ENCODE assay signal across 28 cellular contexts in the genomic region with DNA sequence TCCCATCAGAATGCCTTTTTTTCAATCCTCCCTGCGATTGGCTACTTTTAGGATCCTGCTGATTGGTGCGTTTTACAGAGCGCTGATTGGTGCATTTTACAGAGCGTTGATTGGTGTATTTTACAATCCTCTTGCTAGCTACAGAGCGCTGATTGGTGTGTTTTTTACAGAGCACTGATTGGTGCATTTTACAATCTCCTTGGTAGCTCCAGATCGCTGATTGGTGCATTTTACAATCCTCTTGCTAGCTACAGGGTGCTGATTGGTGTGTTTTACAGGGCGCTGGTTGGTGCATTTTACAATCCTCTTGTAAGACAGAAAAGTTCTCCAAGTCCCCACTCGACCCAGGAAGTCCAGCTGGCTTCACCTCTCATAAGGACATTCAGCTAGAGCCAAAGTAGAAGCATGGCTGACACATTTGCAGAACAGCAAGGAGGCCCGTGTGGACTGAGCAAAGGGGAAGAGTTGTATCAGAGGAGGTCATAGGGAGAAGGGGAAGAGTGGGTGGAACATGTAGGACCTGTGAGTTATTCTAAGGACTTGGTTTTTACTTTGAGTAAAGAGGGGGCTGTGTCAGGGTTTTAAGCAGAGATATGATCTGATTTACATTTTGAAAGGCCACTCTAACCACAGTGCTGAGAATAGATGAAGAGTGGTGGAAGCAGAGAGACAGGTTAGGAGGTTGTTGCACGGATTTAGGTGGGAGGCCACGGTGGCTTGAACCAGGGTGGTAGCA. TPM values are rescaled to one million over a fixed set of nuclear protein-coding genes. Genes with fewer than 3 reads are reported as not detected.
A peak's percentile ranks its signal among the peaks of the same experiment; 100 is the strongest.
DNase-seq lines count a peak whose midpoint lies in the region; ATAC-seq, FAIRE-seq and TF ChIP-seq lines count a peak whose summit lies in the region.
"Had no signal": no experiment of that assay in that cellular context is flagged by ENCODE, and none has a peak within 500 bp of the region (broad histone marks: within the 10 kb centered on the region; RNA-seq: fewer than 3 reads in every experiment).

No MANE protein-coding gene starts in this region.

- H3K4me1 Mint-ChIP-seq in activated naive CD8-positive, alpha-beta T cell treated with anti-CD3 and anti-CD28 coated beads, Interleukin-2, amount 50 U/mL, for 24 hours = peaks cover 36% of the 10 kb centered on the region
- peaks cover 16% of the 10 kb centered on the region for H3K4me1 Mint-ChIP-seq in activated naive CD8-positive, alpha-beta T cell treated with anti-CD3 and anti-CD28 coated beads for 36 hours
- H3K4me1 Mint-ChIP-seq in osteocyte (ENCODE audit: unreplicated experiment) = peaks cover 12% of the 10 kb centered on the region

- H3F3A ChIP-seq in OCI-LY1 (ENCODE audit: insufficient read depth, low read length) = no peaks in the 10 kb centered on the region

- no peak for TF ChIP-seq POLR2A in H54 (IDR thresholded peaks at IDR 0.05; ENCODE audit: low read depth, low read length)

- no peaks in the 10 kb centered on the region for H3K27me3 ChIP-seq in OCI-LY1 (ENCODE audit: insufficient read depth, low read length)
- H3K27me3 ChIP-seq: dorsolateral prefrontal cortex, gastroesophageal sphincter, transverse colon had no signal

- H3K27ac ChIP-seq in OCI-LY1 (ENCODE audit: low read depth, low read length, poor library complexity, severe bottlenecking) = peak overlapping the region; percentile 83
- H3K27ac ChIP-seq: dorsolateral prefrontal cortex, gastroesophageal sphincter, KMS-11, psoas muscle, RWPE1, transverse colon had no signal

- peaks cover 9% of the 10 kb centered on the region for H3K9me3 Mint-ChIP-seq in activated naive CD8-positive, alpha-beta T cell treated with anti-CD3 and anti-CD28 coated beads, Interleukin-2, amount 50 U/mL, for 24 hours
- H3K9me3 Mint-ChIP-seq in activated naive CD8-positive, alpha-beta T cell treated with anti-CD3 and anti-CD28 coated beads for 36 hours = peaks cover 10% of the 10 kb centered on the region
- no peaks in the 10 kb centered on the region for H3K9me3 Mint-ChIP-seq in osteocyte (ENCODE audit: unreplicated experiment)
- H3K9me3 Mint-ChIP-seq: immature natural killer cell had no signal

- peak overlapping the region; percentile 22; the same call in 1 of the 2 replicates for H3K4me2 ChIP-seq in OCI-LY1 (ENCODE audit: low read length)
- H3K4me2 ChIP-seq: GM23338, KMS-11 had no signal

- TF ChIP-seq CTCF in OCI-LY1 (IDR thresholded peaks at IDR 0.05; ENCODE audit: low read length) (no peak), osteocyte (IDR thresholded peaks at IDR 0.05) (no peak)

- peaks cover 3% of the 10 kb centered on the region; the same call in 1 of the 2 replicates for H3K79me2 ChIP-seq in OCI-LY1 (ENCODE audit: insufficient read depth, low read length)

- no peak for FAIRE-seq in H54 (lab: Jason Lieb, UNC)
- FAIRE-seq: G401.6, TTC549 had no signal

- H4K20me1 ChIP-seq in OCI-LY1 (ENCODE audit: insufficient read depth, low read length) = no peaks in the 10 kb centered on the region

- no peaks in the 10 kb centered on the region for H3K27me3 Mint-ChIP-seq in activated naive CD8-positive, alpha-beta T cell treated with anti-CD3 and anti-CD28 coated beads, Interleukin-2, amount 50 U/mL, for 24 hours
- no peaks in the 10 kb centered on the region for H3K27me3 Mint-ChIP-seq in activated naive CD8-positive, alpha-beta T cell treated with anti-CD3 and anti-CD28 coated beads for 36 hours
- H3K27me3 Mint-ChIP-seq in osteocyte (ENCODE audit: unreplicated experiment) = no peaks in the 10 kb centered on the region
- H3K27me3 Mint-ChIP-seq: activated CD4-positive, alpha-beta memory T cell treated with anti-CD3 and anti-CD28 coated beads, Interleukin-2, amount 10 ng/mL, durations not matched to agents 7 days and 5 days had no signal

- peaks cover 69% of the 10 kb centered on the region for H3K4me1 ChIP-seq in OCI-LY1 (ENCODE audit: insufficient read depth, low read length, severe bottlenecking)

- intact Hi-C loops in cardiac septum (cut with DNase I) = no loop called here

- no peak overlapping the region; the same call in 1 of the 2 replicates for H3K9ac ChIP-seq in OCI-LY1 (ENCODE audit: low read length)
- H3K9ac ChIP-seq: KMS-11 had no signal

- H3K36me3 Mint-ChIP-seq in activated naive CD8-positive, alpha-beta T cell treated with anti-CD3 and anti-CD28 coated beads, Interleukin-2, amount 50 U/mL, for 24 hours (ENCODE audit: low read depth) = peaks cover 17% of the 10 kb centered on the region
- H3K36me3 Mint-ChIP-seq in activated naive CD8-positive, alpha-beta T cell treated with anti-CD3 and anti-CD28 coated beads for 36 hours = peaks cover 22% of the 10 kb centered on the region
- H3K36me3 Mint-ChIP-seq in osteocyte (ENCODE audit: unreplicated experiment) = peaks cover 10% of the 10 kb centered on the region

- no peak overlapping the region for H2AFZ ChIP-seq in OCI-LY1 (ENCODE audit: low read length)
- H2AFZ ChIP-seq: GM23338 had no signal

- no peak overlapping the region for H3K4me3 ChIP-seq in OCI-LY1 (ENCODE audit: low read depth, low read length, poor library complexity, severe bottlenecking)
- H3K4me3 ChIP-seq: gastroesophageal sphincter, GM23338, psoas muscle, transverse colon had no signal

- peaks cover 26% of the 10 kb centered on the region for H3K36me3 ChIP-seq in OCI-LY1 (ENCODE audit: insufficient read depth, low read length)
- H3K36me3 ChIP-seq: transverse colon had no signal

- H3K4me3 Mint-ChIP-seq in activated naive CD8-positive, alpha-beta T cell treated with anti-CD3 and anti-CD28 coated beads, Interleukin-2, amount 50 U/mL, for 24 hours = no peak overlapping the region
- no peak overlapping the region for H3K4me3 Mint-ChIP-seq in activated naive CD8-positive, alpha-beta T cell treated with anti-CD3 and anti-CD28 coated beads for 36 hours
- H3K4me3 Mint-ChIP-seq in osteocyte (ENCODE audit: unreplicated experiment) = no peak overlapping the region
- H3K4me3 Mint-ChIP-seq: activated CD4-positive, alpha-beta memory T cell treated with anti-CD3 and anti-CD28 coated beads, Interleukin-2, amount 10 ng/mL, durations not matched to agents 7 days and 5 days; GM23338; T-helper 1 cell treated with Interleukin-12 subunit alpha and Interleukin-12 subunit beta and Interleukin-4 antibody, amounts not matched to agents 30 μg/mL and 1 μg/mL, for 36 hours had no signal

- no peaks in the 10 kb centered on the region for H3K9me2 ChIP-seq in OCI-LY1 (ENCODE audit: low read depth, low read length)

- no peak for DNase-seq in activated naive CD8-positive, alpha-beta T cell treated with anti-CD3 and anti-CD28 coated beads, Interleukin-2, amount 50 U/mL, for 24 hours
- no peak for DNase-seq in activated naive CD8-positive, alpha-beta T cell treated with anti-CD3 and anti-CD28 coated beads for 36 hours
- DNase-seq in osteocyte (ENCODE audit: extremely low spot score, unreplicated experiment) (peak; percentile 25), cardiac septum (ENCODE audit: low spot score) (no peak), H54 (ENCODE audit: insufficient read length, low spot score) (no peak)
- DNase-seq: activated CD4-positive, alpha-beta memory T cell treated with anti-CD3 and anti-CD28 coated beads, Interleukin-2, amount 10 ng/mL, durations not matched to agents 7 days and 5 days; activated CD4-positive, alpha-beta T cell treated with anti-CD3 and anti-CD28 coated beads for 1 hour; activated gamma-delta T cell treated with Interleukin-2 at 50 U/mL for 16 hours; activated T-cell treated with anti-CD3 and anti-CD28 coated beads for 4 hours; dorsolateral prefrontal cortex; hypothalamus; immature natural killer cell; mesenchymal stem cell; NCI-H1436 treated with DMSO at 0.1 percent for 48 hours; NCI-H446; nucleus accumbens; psoas muscle; transverse colon had no signal

- no peaks in the 10 kb centered on the region for H3K9me3 ChIP-seq in OCI-LY1 (ENCODE audit: low read length)
- H3K9me3 ChIP-seq: gastroesophageal sphincter, psoas muscle, transverse colon had no signal

- H3K27ac Mint-ChIP-seq in activated naive CD8-positive, alpha-beta T cell treated with anti-CD3 and anti-CD28 coated beads, Interleukin-2, amount 50 U/mL, for 24 hours = peak overlapping the region; percentile 5
- H3K27ac Mint-ChIP-seq in activated naive CD8-positive, alpha-beta T cell treated with anti-CD3 and anti-CD28 coated beads for 36 hours = no peak overlapping the region
- H3K27ac Mint-ChIP-seq in osteocyte (ENCODE audit: unreplicated experiment) = no peak overlapping the region
- H3K27ac Mint-ChIP-seq: activated CD4-positive, alpha-beta memory T cell treated with anti-CD3 and anti-CD28 coated beads, Interleukin-2, amount 10 ng/mL, durations not matched to agents 7 days and 5 days; GM23338; T-helper 1 cell treated with Interleukin-12 subunit alpha and Interleukin-12 subunit beta and Interleukin-4 antibody, amounts not matched to agents 30 μg/mL and 1 μg/mL, for 36 hours had no signal

- ATAC-seq in activated naive CD8-positive, alpha-beta T cell treated with anti-CD3 and anti-CD28 coated beads, Interleukin-2, amount 50 U/mL, for 24 hours = peak; percentile 22
- ATAC-seq in GM21723 (IDR thresholded peaks at IDR 0.05; ENCODE audit: unreplicated experiment) (peak; percentile 25), HG03378 (IDR thresholded peaks at IDR 0.05; ENCODE audit: unreplicated experiment) (no peak)
- ATAC-seq: gastroesophageal sphincter, GM23338, psoas muscle had no signal

RNA-seq across cellular contexts. Expression of a gene that starts 2.7 kb away (rescaled TPM):
- 10 to 100 TPM; 18.2 to 20.9 TPM for total RNA-seq in activated naive CD8-positive, alpha-beta T cell treated with anti-CD3 and anti-CD28 coated beads for 36 hours
- 6.6 and 7.8 TPM in 2 replicates for total RNA-seq in osteocyte
- total RNA-seq in cardiac septum = 17.4 TPM

RNA-seq across cellular contexts. Expression of a gene that starts 8.0 kb away (rescaled TPM):
- 1 to 10 TPM in 1 of 2 experiments, under 1 TPM in 1; 0.74 to 1.1 TPM for total RNA-seq in activated naive CD8-positive, alpha-beta T cell treated with anti-CD3 and anti-CD28 coated beads for 36 hours
- total RNA-seq in osteocyte (1.9 and 2.4 TPM in 2 replicates), cardiac septum (0.81 TPM)
